11 cellular contexts compared by ENCODE assay signal in genomic region chr10:12699258-12699700, GRCh38.
DNase-seq lines count a peak whose midpoint lies in the region; ATAC-seq, FAIRE-seq and TF ChIP-seq lines count a peak whose summit lies in the region.
"Had no signal": no experiment of that assay in that cellular context is flagged by ENCODE, and none has a peak within 500 bp of the region (broad histone marks: within the 10 kb centered on the region; RNA-seq: fewer than 3 reads in every experiment).

No MANE protein-coding gene starts in this region.

- peak overlapping the region; percentile 59; the same call in 1 of the 2 replicates for H3K18ac ChIP-seq in IMR-90 (ENCODE audit: low read depth, low read length)

- H2BK5ac ChIP-seq in IMR-90 (ENCODE audit: low read depth, low read length, poor library complexity, severe bottlenecking), result no peak overlapping the region

- POLR2A ChIA-PET in IMR-90 (lab: Charles Lee; ENCODE audit: unreplicated experiment), result no interaction called here

- H3K27me3 ChIP-seq in IMR-90 (ENCODE audit: control insufficient read depth, insufficient read depth, low read length) (no peaks in the 10 kb centered on the region), body of pancreas (no peaks in the 10 kb centered on the region), keratinocyte (ENCODE audit: control insufficient read depth, extremely low read depth, insufficient read depth, low read length) (no peaks in the 10 kb centered on the region), smooth muscle cell (ENCODE audit: low read depth) (no peaks in the 10 kb centered on the region)

- H3K9me3 ChIP-seq in IMR-90 (ENCODE audit: control insufficient read depth, insufficient read depth, low read length) (no peaks in the 10 kb centered on the region), body of pancreas (no peaks in the 10 kb centered on the region), keratinocyte (ENCODE audit: control insufficient read depth, low read depth, low read length) (no peaks in the 10 kb centered on the region), smooth muscle cell (replicated peaks; ENCODE audit: low read depth) (no peaks in the 10 kb centered on the region)

- no peak overlapping the region for H3K23ac ChIP-seq in IMR-90 (ENCODE audit: low read depth, low read length)

- no peaks in the 10 kb centered on the region for H3K79me1 ChIP-seq in IMR-90 (ENCODE audit: low read depth in 1 of 2, low read length in 2 of 2)

- TF ChIP-seq RAD21 in IMR-90 (IDR thresholded peaks at IDR 0.05; ENCODE audit: low read length), result no peak

- no peak overlapping the region for H3K4me2 ChIP-seq in IMR-90 (ENCODE audit: low read depth, low read length)
- H3K4me2 ChIP-seq in keratinocyte (ENCODE audit: control insufficient read depth, extremely low read depth, insufficient read depth, low read depth, low read length), result no peak overlapping the region
- peak overlapping the region; percentile 72 for H3K4me2 ChIP-seq in smooth muscle cell

- dilution Hi-C loops in IMR-90 (cut with HindIII; ENCODE audit: low sequenced_read_pairs, unreplicated experiment), result no loop called here
- dilution Hi-C loops in keratinocyte (cut with MboI; ENCODE audit: extremely low pct_ligation_motif_present, low sequenced_read_pairs), result no loop called here

- no peak overlapping the region for H3K14ac ChIP-seq in IMR-90 (replicated peaks; ENCODE audit: low read depth, low read length)

- 0 out of 2 replicates have a peak overlapping the region, but pooled peaks have one; percentile 5 for H2BK120ac ChIP-seq in IMR-90 (ENCODE audit: low read depth, low read length)

- no peak overlapping the region for H3K27ac ChIP-seq in IMR-90 (ENCODE audit: insufficient read depth, low read length)
- peak overlapping the region; percentile 83 to 95 (median 90) for H3K27ac ChIP-seq in body of pancreas
- H3K27ac ChIP-seq in keratinocyte (ENCODE audit: control insufficient read depth, insufficient read depth, low read length), result no peak overlapping the region
- peak overlapping the region; percentile 80 for H3K27ac ChIP-seq in smooth muscle cell (ENCODE audit: low read depth)

- H3K36me3 ChIP-seq in IMR-90 (ENCODE audit: control insufficient read depth, insufficient read depth, low read length), result no peaks in the 10 kb centered on the region
- H3K36me3 ChIP-seq in body of pancreas (replicated peaks in 1 of 2; ENCODE audit: insufficient read depth in 1 of 2, low read depth in 2 of 2), result no peaks in the 10 kb centered on the region
- H3K36me3 ChIP-seq in keratinocyte (ENCODE audit: control insufficient read depth in 2 of 2, extremely low read depth in 1 of 2, insufficient read depth in 2 of 2, low read length in 2 of 2), result no peaks in the 10 kb centered on the region
- no peaks in the 10 kb centered on the region for H3K36me3 ChIP-seq in smooth muscle cell (ENCODE audit: low read depth)

- BruUV-seq in IMR-90 (replicated peaks; lab: Mats Ljungman, UMichigan), result no TSS peak

- no peak for TF ChIP-seq POLR2A in IMR-90 (IDR thresholded peaks at IDR 0.05; ENCODE audit: low read depth, low read length)
- peak in 1 of 3 donors; percentile 11 for TF ChIP-seq POLR2A in body of pancreas (IDR thresholded peaks at IDR 0.05)

- no peak overlapping the region for H2AK9ac ChIP-seq in IMR-90 (replicated peaks; ENCODE audit: low read depth, low read length, poor library complexity)

- TF ChIP-seq CTCF in IMR-90 (conservative IDR thresholded peaks at IDR 0.05; ENCODE audit: low read depth, low read length) (no peak), body of pancreas (IDR thresholded peaks at IDR 0.05) (no peak), keratinocyte (optimal IDR thresholded peaks at IDR 0.05 in 1 of 3, IDR thresholded peaks at IDR 0.05 in 1 of 3, conservative IDR thresholded peaks at IDR 0.05 in 1 of 3; ENCODE audit: extremely low read depth in 1 of 3, insufficient read depth in 2 of 3, low read length in 3 of 3) (no peak), smooth muscle cell (IDR thresholded peaks at IDR 0.05; ENCODE audit: borderline replicate concordance, insufficient read depth, poor library complexity, severe bottlenecking) (no peak)

- WGBS in IMR-90 (ENCODE audit: extremely low coverage in 2 of 2, insufficient read length in 1 of 2), 2 experiments, result 93% methylated on average over 4 of the region's 7 CpGs; no CpG with 5 or more reads in 1 of the 2 experiments
- WGBS in body of pancreas, 2 donors, result 23 to 29% methylated on average over 7 of the region's 7 CpGs
- WGBS in smooth muscle cell (ENCODE audit: low lambda C conversion rate), result 56% methylated on average over 7 of the region's 7 CpGs

- no peak overlapping the region for H3K56ac ChIP-seq in IMR-90 (ENCODE audit: extremely low read depth, insufficient read depth, low read length)

- no peak overlapping the region for H2AK5ac ChIP-seq in IMR-90 (ENCODE audit: low read depth, low read length)

- no peak overlapping the region for H3K4ac ChIP-seq in IMR-90 (ENCODE audit: low read depth, low read length)

- in situ Hi-C loops in IMR-90 (cut with MboI; ENCODE audit: low sequenced_read_pairs), result no loop called here

- ATAC-seq in IMR-90 (ENCODE audit: low read depth) (no peak), body of pancreas (peak; percentile 87)

- H3K9me1 ChIP-seq in IMR-90 (ENCODE audit: insufficient read depth, low read length), result peaks cover 9% of the 10 kb centered on the region; the same call in 1 of the 2 replicates
- no peaks in the 10 kb centered on the region for H3K9me1 ChIP-seq in keratinocyte (ENCODE audit: control insufficient read depth, extremely low read depth, insufficient read depth, low read length)

- peak overlapping the region; percentile 35; the same call in 1 of the 3 replicates for H2BK15ac ChIP-seq in IMR-90 (ENCODE audit: low read depth, low read length)

- no peak for FAIRE-seq in keratinocyte (lab: Jason Lieb, UNC)

- H3K4me1 ChIP-seq in IMR-90 (ENCODE audit: control insufficient read depth, insufficient read depth, low read length) (peaks cover 13% of the 10 kb centered on the region), body of pancreas (peaks cover 47% of the 10 kb centered on the region), keratinocyte (ENCODE audit: control insufficient read depth, extremely low read depth, insufficient read depth, low read length) (peaks cover 16% of the 10 kb centered on the region), smooth muscle cell (ENCODE audit: low read depth) (peaks cover 5% of the 10 kb centered on the region)

- H3K9ac ChIP-seq in IMR-90 (ENCODE audit: low read depth, low read length) (no peak overlapping the region), keratinocyte (ENCODE audit: control insufficient read depth, extremely low read depth, insufficient read depth, low read length) (no peak overlapping the region), smooth muscle cell (ENCODE audit: low read depth) (no peak overlapping the region)

- H4K91ac ChIP-seq in IMR-90 (ENCODE audit: insufficient read depth, low read depth, low read length), result no peak overlapping the region

- intact Hi-C loops in IMR-90 (cut with micrococcal nuclease) (no loop called here), body of pancreas (cut with DNase I) (no loop called here), posterior vena cava (cut with DNase I) (no loop called here)

- no peak overlapping the region for H4K8ac ChIP-seq in IMR-90 (ENCODE audit: low read depth in 2 of 2, low read length in 2 of 2)

- no peak overlapping the region for H3K4me3 ChIP-seq in IMR-90 (ENCODE audit: insufficient read depth, low read depth, low read length)
- no peak overlapping the region for H3K4me3 ChIP-seq in body of pancreas
- no peak overlapping the region for H3K4me3 ChIP-seq in keratinocyte (ENCODE audit: control insufficient read depth in 2 of 3, extremely low read depth in 1 of 3, insufficient read depth in 2 of 3, low read depth in 1 of 3, low read length in 3 of 3)
- H3K4me3 ChIP-seq in smooth muscle cell, result no peak overlapping the region

- H2BK20ac ChIP-seq in IMR-90 (ENCODE audit: low read depth, low read length), result peak overlapping the region; percentile 43; the same call in 1 of the 2 replicates

- no peaks in the 10 kb centered on the region for H4K20me1 ChIP-seq in IMR-90 (ENCODE audit: insufficient read depth, low read length)
- no peaks in the 10 kb centered on the region for H4K20me1 ChIP-seq in keratinocyte (ENCODE audit: control insufficient read depth, extremely low read depth, insufficient read depth, low read length)
- no peaks in the 10 kb centered on the region for H4K20me1 ChIP-seq in smooth muscle cell (ENCODE audit: low read depth)

- H3F3A ChIP-seq in smooth muscle cell (ENCODE audit: low read depth), result peaks cover 7% of the 10 kb centered on the region

- H4K5ac ChIP-seq in IMR-90 (ENCODE audit: low read depth, low read length), result 0 out of 2 replicates have a peak overlapping the region, but pooled peaks have one; percentile 47

- no peak for DNase-seq in IMR-90
- peak; percentile 53 to 80 (median 63) for DNase-seq in body of pancreas
- no peak for DNase-seq in keratinocyte (ENCODE audit: low read depth, low spot score)
- no peak for DNase-seq in smooth muscle cell (lab: John Stamatoyannopoulos, UW; ENCODE audit: unreplicated experiment)
- DNase-seq in HT-29 (ENCODE audit: low spot score), result no peak
- no peak for DNase-seq in islet precursor cell
- no peak for DNase-seq in posterior vena cava (ENCODE audit: low spot score)
- DNase-seq in globus pallidus (ENCODE audit: low spot score), result no peak
- DNase-seq: midbrain, NCI-H1417, T-helper 9 cell had no signal

- H3K79me2 ChIP-seq in keratinocyte (ENCODE audit: control insufficient read depth, insufficient read depth, low read length), result no peaks in the 10 kb centered on the region
- H3K79me2 ChIP-seq in smooth muscle cell (ENCODE audit: low read depth), result no peaks in the 10 kb centered on the region

- CTCF ChIA-PET in IMR-90 (lab: Yijun Ruan, JAX), result no interaction called here

- H2AFZ ChIP-seq in IMR-90 (replicated peaks; ENCODE audit: low read length, poor library complexity) (no peak overlapping the region), keratinocyte (ENCODE audit: control insufficient read depth, low read length) (peak overlapping the region; percentile 27), smooth muscle cell (ENCODE audit: low read depth) (peak overlapping the region; percentile 88)

TF ChIP-seq in IMR-90, 13 proteins besides CTCF, POLR2A, EP300 and RAD21 (continues in another document):
- TF ChIP-seq RCOR1 (IDR thresholded peaks at IDR 0.05; ENCODE audit: insufficient replicate concordance, low read length) (no peak), MAZ (IDR thresholded peaks at IDR 0.05; ENCODE audit: borderline replicate concordance, low read depth, low read length) (no peak), CHD1 (IDR thresholded peaks at IDR 0.05; ENCODE audit: low read depth, low read length) (no peak), FOS (IDR thresholded peaks at IDR 0.05; ENCODE audit: low read depth, low read length) (no peak), NFE2L2 (IDR thresholded peaks at IDR 0.05; ENCODE audit: low read depth, low read length) (no peak)

Comparison
In these comparisons a context has a peak if more than half of its experiments do, and no peak if none do; other contexts are left out.
1. DNase-seq: peak in body of pancreas (4 of 4); none in IMR-90 (single experiment), keratinocyte (single experiment), smooth muscle cell (single experiment), HT-29 (single experiment), islet precursor cell (single experiment), posterior vena cava (single experiment) and globus pallidus (single experiment).
2. H3K27ac ChIP-seq: peak in body of pancreas (4 of 4) and smooth muscle cell (single experiment); none in IMR-90 (single experiment) and keratinocyte (single experiment).